19 cellular contexts compared by ENCODE assay signal in genomic region chr10:97452352-97452751, GRCh38. TPM values are rescaled to one million over a fixed set of nuclear protein-coding genes. Genes with fewer than 3 reads are reported as not detected.
A peak's percentile ranks its signal among the peaks of the same experiment; 100 is the strongest.
DNase-seq lines count a peak whose midpoint lies in the region; ATAC-seq, FAIRE-seq and TF ChIP-seq lines count a peak whose summit lies in the region.
"Had no signal": no experiment of that assay in that cellular context is flagged by ENCODE, and none has a peak within 500 bp of the region (broad histone marks: within the 10 kb centered on the region; RNA-seq: fewer than 3 reads in every experiment).

No MANE protein-coding gene starts in this region.

- TF ChIP-seq EP300 in H1 (IDR thresholded peaks at IDR 0.05; ENCODE audit: borderline replicate concordance in 1 of 2, low read depth in 2 of 2, low read length in 2 of 2), result no peak

- H3K79me2 ChIP-seq in H1 (ENCODE audit: control insufficient read depth in 1 of 2, insufficient read depth in 2 of 2, low read length in 2 of 2), result peaks cover under 1 to 16% of the 10 kb centered on the region in 2 experiments
- peaks cover 35% of the 10 kb centered on the region for H3K79me2 ChIP-seq in neural progenitor cell (ENCODE audit: low read depth)

- TF ChIP-seq POLR2A in H1 (IDR thresholded peaks at IDR 0.05; ENCODE audit: control extremely low read depth in 1 of 2, low read depth in 2 of 2, low read length in 2 of 2) (no peak), prostate gland (IDR thresholded peaks at IDR 0.05) (no peak)

- H3K9ac ChIP-seq in H1 (replicated peaks in 1 of 4; ENCODE audit: extremely low read depth in 1 of 4, low read depth in 3 of 4, low read length in 3 of 4), result no peak overlapping the region
- H3K9ac ChIP-seq in neural progenitor cell, result no peak overlapping the region

- H3K9me3 Mint-ChIP-seq in activated T-cell treated with anti-CD3 and anti-CD28 coated beads, Interleukin-2, amount 50 U/mL, for 24 hours, result no peaks in the 10 kb centered on the region
- H3K9me3 Mint-ChIP-seq in neural progenitor cell, result no peaks in the 10 kb centered on the region
- H3K9me3 Mint-ChIP-seq: H9 had no signal

- H3K18ac ChIP-seq in H1 (ENCODE audit: extremely low read depth, low read length), result no peak overlapping the region

- no peak for TF ChIP-seq RAD21 in H1 (IDR thresholded peaks at IDR 0.05 in 1 of 2, conservative IDR thresholded peaks at IDR 0.05 in 1 of 2; ENCODE audit: low read depth in 2 of 2, low read length in 2 of 2)

- H3K4me2 ChIP-seq in H1 (ENCODE audit: insufficient read depth in 1 of 2, low read depth in 2 of 2, low read length in 2 of 2), result no peak overlapping the region
- H3K4me2 ChIP-seq in neural progenitor cell, result no peak overlapping the region

- no peak for TF ChIP-seq CTCF in HEK293 (tag by site-specific recombination; IDR thresholded peaks at IDR 0.05)
- no peak for TF ChIP-seq CTCF in H1 (IDR thresholded peaks at IDR 0.05; ENCODE audit: control extremely low read depth in 1 of 3, insufficient read depth in 1 of 3, low read depth in 1 of 3, low read length in 3 of 3)
- TF ChIP-seq CTCF in neural progenitor cell (IDR thresholded peaks at IDR 0.05), result no peak
- no peak for TF ChIP-seq CTCF in prostate gland (IDR thresholded peaks at IDR 0.05)

- H2BK15ac ChIP-seq in H1 (ENCODE audit: low read length), result no peak overlapping the region

- no peak overlapping the region for H3K4ac ChIP-seq in H1 (replicated peaks; ENCODE audit: insufficient read length, low read depth, low read length)

- POLR2A ChIA-PET in HEK293 (lab: Yijun Ruan, JAX), result no interaction called here
- POLR2A ChIA-PET in H1 (lab: Charles Lee; ENCODE audit: partially characterized antibody), result interaction anchor here (0.8 to 13.1 kb wide), 5 partner anchors 10 to 47 kb away, joined by 3 to 105 read pairs (median 4); partner anchors contain the start of gene UBTD1

- peaks cover 80% of the 10 kb centered on the region for H3K36me3 Mint-ChIP-seq in activated T-cell treated with anti-CD3 and anti-CD28 coated beads, Interleukin-2, amount 50 U/mL, for 24 hours (ENCODE audit: low read depth)
- H3K36me3 Mint-ChIP-seq in neural progenitor cell, result peaks cover 35% of the 10 kb centered on the region

- no peak overlapping the region for H3K4me3 Mint-ChIP-seq in activated T-cell treated with anti-CD3 and anti-CD28 coated beads, Interleukin-2, amount 50 U/mL, for 24 hours
- peak overlapping the region; percentile 38 for H3K4me3 Mint-ChIP-seq in neural progenitor cell
- H3K4me3 Mint-ChIP-seq: B cell, H9 had no signal

- no peak overlapping the region for H2BK20ac ChIP-seq in H1 (ENCODE audit: low read length)

- H4K20me1 ChIP-seq in H1 (replicated peaks in 1 of 2; ENCODE audit: control insufficient read depth in 1 of 2, insufficient read depth in 2 of 2, low read length in 2 of 2), result peaks cover 1 to 16% of the 10 kb centered on the region in 2 experiments
- H4K20me1 ChIP-seq in neural progenitor cell (ENCODE audit: low read depth), result peaks cover 32% of the 10 kb centered on the region

- H3K36me3 ChIP-seq in HEK293 (ENCODE audit: control insufficient read depth in 2 of 2, insufficient read depth in 1 of 2, low read length in 2 of 2) (peaks cover 11 to 72% of the 10 kb centered on the region in 2 experiments; a peak in 2 of 3 replicates), H1 (ENCODE audit: control insufficient read depth in 2 of 4, insufficient read depth in 4 of 4, low read length in 3 of 4) (peaks cover 2 to 50% (median 30%) of the 10 kb centered on the region in 4 experiments; a peak in 7 of 8 replicates), neural progenitor cell (no peaks in the 10 kb centered on the region), prostate gland (peaks cover 0 to 7% of the 10 kb centered on the region in 2 donors)

- no peak overlapping the region for H3K23ac ChIP-seq in H1 (ENCODE audit: insufficient read length)

- peak overlapping the region; percentile 95 for H3K27ac Mint-ChIP-seq in activated T-cell treated with anti-CD3 and anti-CD28 coated beads, Interleukin-2, amount 50 U/mL, for 24 hours
- H3K27ac Mint-ChIP-seq in neural progenitor cell, result no peak overlapping the region
- H3K27ac Mint-ChIP-seq: B cell, H9 had no signal

- intact Hi-C loops in prostate gland (cut with DNase I), result no loop called here

- H4K91ac ChIP-seq in H1 (replicated peaks; ENCODE audit: insufficient read length, low read length), result no peak overlapping the region

- WGBS in H1 (ENCODE audit: extremely low coverage in 1 of 2, insufficient coverage in 1 of 2, insufficient read length in 1 of 2, insufficient replicate concordance in 2 of 2, low coverage in 1 of 2, low lambda C conversion rate in 2 of 2, missing lambda C conversion rate in 1 of 2), 2 experiments, result 87% methylated on average over 6 of the region's 6 CpGs; no CpG with 5 or more reads in 1 of the 2 experiments
- 89% methylated on average over 6 of the region's 6 CpGs for WGBS in prostate gland

- H2BK12ac ChIP-seq in H1 (ENCODE audit: low read depth, low read length), result no peak overlapping the region

- H3K4me3 ChIP-seq in HEK293 (ENCODE audit: low read depth, low read length) (no peak overlapping the region), H1 (ENCODE audit: extremely low read depth in 1 of 4, insufficient read depth in 2 of 4, low read depth in 3 of 4, low read length in 4 of 4) (no peak overlapping the region), neural progenitor cell (no peak overlapping the region), prostate gland (no peak overlapping the region)

- no peak overlapping the region for H2AFZ ChIP-seq in H1 (ENCODE audit: low read length)
- no peak overlapping the region for H2AFZ ChIP-seq in neural progenitor cell (replicated peaks)

- no peaks in the 10 kb centered on the region for H3K23me2 ChIP-seq in H1 (ENCODE audit: low read depth, low read length)

- peaks cover 67% of the 10 kb centered on the region for H3K4me1 Mint-ChIP-seq in activated T-cell treated with anti-CD3 and anti-CD28 coated beads, Interleukin-2, amount 50 U/mL, for 24 hours (ENCODE audit: low read depth)
- H3K4me1 Mint-ChIP-seq in neural progenitor cell, result peaks cover 22% of the 10 kb centered on the region

- H3K27ac ChIP-seq in HEK293 (ENCODE audit: extremely low read depth, low read depth, low read length), result no peak overlapping the region
- no peak overlapping the region for H3K27ac ChIP-seq in H1 (ENCODE audit: low read depth, low read length)
- H3K27ac ChIP-seq in neural progenitor cell, result no peak overlapping the region
- no peak overlapping the region for H3K27ac ChIP-seq in prostate gland

- H2BK5ac ChIP-seq in H1 (ENCODE audit: low read depth, low read length), result no peak overlapping the region

- H2BK120ac ChIP-seq in H1 (replicated peaks; ENCODE audit: low read depth, low read length), result no peak overlapping the region

- H3F3A ChIP-seq in neural progenitor cell (ENCODE audit: low read depth), result peaks cover 22% of the 10 kb centered on the region

- H3K9me3 ChIP-seq in HEK293 (ENCODE audit: control insufficient read depth, insufficient read depth, low read depth, low read length) (no peaks in the 10 kb centered on the region), H1 (ENCODE audit: insufficient read depth in 2 of 2, low read depth in 1 of 2, low read length in 1 of 2) (no peaks in the 10 kb centered on the region), neural progenitor cell (ENCODE audit: low read depth) (no peaks in the 10 kb centered on the region), prostate gland (no peaks in the 10 kb centered on the region)

- H4K8ac ChIP-seq in H1 (ENCODE audit: extremely low read depth, insufficient read depth, low read length), result no peak overlapping the region; the same call in 1 of the 2 replicates

- no peaks in the 10 kb centered on the region for H3K27me3 Mint-ChIP-seq in activated T-cell treated with anti-CD3 and anti-CD28 coated beads, Interleukin-2, amount 50 U/mL, for 24 hours
- peaks cover 6% of the 10 kb centered on the region for H3K27me3 Mint-ChIP-seq in neural progenitor cell (ENCODE audit: insufficient read depth, low read depth)
- H3K27me3 Mint-ChIP-seq: B cell had no signal

- H3K79me1 ChIP-seq in H1 (ENCODE audit: low read depth, low read length), result peaks cover 6% of the 10 kb centered on the region; the same call in 1 of the 2 replicates

- H3K56ac ChIP-seq in H1 (replicated peaks; ENCODE audit: insufficient read length, low read depth, low read length), result no peak overlapping the region

- no peak for DNase-seq in activated T-cell treated with anti-CD3 and anti-CD28 coated beads, Interleukin-2, amount 50 U/mL, for 24 hours
- DNase-seq in activated T-cell treated with anti-CD3 and anti-CD28 coated beads for 4 hours (no peak), H1 (ENCODE audit: low read depth in 1 of 2, low spot score in 2 of 2) (no peak), neural progenitor cell (ENCODE audit: low spot score) (no peak), prostate gland (ENCODE audit: low spot score) (no peak)
- DNase-seq: COR-L47, H9, IMR-90, NCI-H1417, NCI-H1930, NCI-H226, NCI-H524, NCI-H82 had no signal

- H3K27me3 ChIP-seq in H1 (replicated peaks in 1 of 4; ENCODE audit: control insufficient read depth in 3 of 4, extremely low read depth in 1 of 4, insufficient read depth in 3 of 4, low read length in 3 of 4), result no peaks in the 10 kb centered on the region
- H3K27me3 ChIP-seq in neural progenitor cell, result no peaks in the 10 kb centered on the region
- H3K27me3 ChIP-seq in prostate gland (replicated peaks; ENCODE audit: insufficient read depth), result no peaks in the 10 kb centered on the region

- no peak overlapping the region for H4K5ac ChIP-seq in H1 (ENCODE audit: insufficient read length, low read depth, low read length)

- H2AK5ac ChIP-seq in H1 (ENCODE audit: low read depth, low read length), result no peak overlapping the region

- ATAC-seq in HG03460 (IDR thresholded peaks at IDR 0.05; ENCODE audit: unreplicated experiment), result no peak
- no peak for ATAC-seq in GM21447 (IDR thresholded peaks at IDR 0.05; ENCODE audit: unreplicated experiment)

- FAIRE-seq in H1 (lab: Jason Lieb, UNC), result no peak
- FAIRE-seq: G401.6, HTR-8/SVneo had no signal

- H3K14ac ChIP-seq in H1 (ENCODE audit: insufficient read length), result no peak overlapping the region

- peaks cover 9% of the 10 kb centered on the region for H3K4me1 ChIP-seq in HEK293 (ENCODE audit: control insufficient read depth, insufficient read depth, low read length)
- no peaks in the 10 kb centered on the region; a peak in 1 of 7 replicates for H3K4me1 ChIP-seq in H1 (replicated peaks in 1 of 4; ENCODE audit: control insufficient read depth in 3 of 4, insufficient read depth in 4 of 4, low read length in 3 of 4)
- peaks cover 7% of the 10 kb centered on the region for H3K4me1 ChIP-seq in neural progenitor cell
- H3K4me1 ChIP-seq in prostate gland (replicated peaks), result no peaks in the 10 kb centered on the region

- CTCF ChIA-PET in HEK293 (lab: Yijun Ruan, JAX), result interaction anchor here (0.6 to 3.1 kb wide), 4 partner anchors 13 to 101 kb away, joined by 3 to 14 read pairs (median 4); no protein-coding TSS in a partner anchor
- CTCF ChIA-PET in H1 (lab: Charles Lee; ENCODE audit: partially characterized antibody), result interaction anchor here (0.9 to 7.2 kb wide), 6 partner anchors 9 to 160 kb away, joined by 3 to 40 read pairs (median 3); partner anchors contain the start of gene ANKRD2

RNA-seq across cellular contexts. Expression of gene ZDHHC16, which starts 6.4 kb away (rescaled TPM):
- total RNA-seq in H1 (2021; fragmentation: NEBNext Ultra II Directional; extraction: Animal tissue kit (Norgen Biotek cat#: 25700)), result 45.9 and 50.4 TPM in 2 replicates
- polyA plus RNA-seq in H1 (2011; rRNA removed), result 108 and 127 TPM in 2 replicates
- 76.0 TPM for polyA plus RNA-seq in H1 (2011; cell fraction: cytosol; rRNA removed)
- polyA plus RNA-seq in H1 (2011; cell fraction: nucleus; rRNA removed), result 84.2 TPM
- 31.8 to 50.0 TPM (median 46.4 TPM) in 4 replicates for polyA plus RNA-seq in H1 (2012, experiment 1 of 2)
- 59.6 TPM for polyA plus RNA-seq in H1 (2012, experiment 2 of 2)
- 39.2 TPM for polyA plus RNA-seq in H1 (2013, experiment 1 of 2)
- 45.5 TPM for polyA plus RNA-seq in H1 (2013, experiment 2 of 2)
- polyA minus RNA-seq in H1 (2011; rRNA and poly(A)+ RNA removed), result 130 and 144 TPM in 2 replicates
- polyA minus RNA-seq in H1 (2011; cell fraction: cytosol; rRNA and poly(A)+ RNA removed), result 39.4 TPM
- 43.8 TPM for polyA minus RNA-seq in H1 (2011; cell fraction: nucleus; rRNA and poly(A)+ RNA removed)
- total RNA-seq in neural progenitor cell (ENCODE audit: low replicate concordance), result 15.2 and 39.4 TPM in 2 replicates
- total RNA-seq in prostate gland, result 10 to 100 TPM; 30.8 to 42.4 TPM

RNA-seq across cellular contexts. Expression of gene EXOSC1, which starts 6.5 kb away (rescaled TPM):
- 52.1 and 53.6 TPM in 2 replicates for total RNA-seq in H1 (2021; fragmentation: NEBNext Ultra II Directional; extraction: Animal tissue kit (Norgen Biotek cat#: 25700))
- polyA plus RNA-seq in H1 (2011; rRNA removed), result 58.6 and 68.1 TPM in 2 replicates
- 72.7 TPM for polyA plus RNA-seq in H1 (2011; cell fraction: cytosol; rRNA removed)
- 42.4 TPM for polyA plus RNA-seq in H1 (2011; cell fraction: nucleus; rRNA removed)
- 50.5 to 77.6 TPM (median 73.8 TPM) in 4 replicates for polyA plus RNA-seq in H1 (2012, experiment 1 of 2)
- polyA plus RNA-seq in H1 (2012, experiment 2 of 2), result 47.3 TPM
- polyA plus RNA-seq in H1 (2013, experiment 1 of 2), result 77.0 TPM
- polyA plus RNA-seq in H1 (2013, experiment 2 of 2), result 75.8 TPM
- polyA minus RNA-seq in H1 (2011; rRNA and poly(A)+ RNA removed), result 33.8 and 42.0 TPM in 2 replicates
- 25.1 TPM for polyA minus RNA-seq in H1 (2011; cell fraction: cytosol; rRNA and poly(A)+ RNA removed)
- polyA minus RNA-seq in H1 (2011; cell fraction: nucleus; rRNA and poly(A)+ RNA removed), result 29.0 TPM
- total RNA-seq in neural progenitor cell (ENCODE audit: low replicate concordance) (48.7 and 72.6 TPM in 2 replicates), prostate gland (10 to 100 TPM; 21.8 to 30.8 TPM)

RNA-seq across cellular contexts. Expression of gene PGAM1, which starts 26.4 kb away (rescaled TPM):
- total RNA-seq in H1 (2021; fragmentation: NEBNext Ultra II Directional; extraction: Animal tissue kit (Norgen Biotek cat#: 25700)), result 799 and 819 TPM in 2 replicates
- 791 and 833 TPM in 2 replicates for polyA plus RNA-seq in H1 (2011; rRNA removed)
- 909 TPM for polyA plus RNA-seq in H1 (2011; cell fraction: cytosol; rRNA removed)
- polyA plus RNA-seq in H1 (2011; cell fraction: nucleus; rRNA removed), result 630 TPM
- polyA plus RNA-seq in H1 (2012, experiment 1 of 2), result 719 to 965 TPM (median 896 TPM) in 4 replicates
- 930 TPM for polyA plus RNA-seq in H1 (2012, experiment 2 of 2)
- 506 TPM for polyA plus RNA-seq in H1 (2013, experiment 1 of 2)
- polyA plus RNA-seq in H1 (2013, experiment 2 of 2), result 517 TPM
- polyA minus RNA-seq in H1 (2011; rRNA and poly(A)+ RNA removed), result 827 and 845 TPM in 2 replicates
- polyA minus RNA-seq in H1 (2011; cell fraction: cytosol; rRNA and poly(A)+ RNA removed), result 449 TPM
- polyA minus RNA-seq in H1 (2011; cell fraction: nucleus; rRNA and poly(A)+ RNA removed), result 305 TPM
- 887 and 1,352 TPM in 2 replicates for total RNA-seq in neural progenitor cell (ENCODE audit: low replicate concordance)
- 100 to 1,000 TPM; 198 to 277 TPM for total RNA-seq in prostate gland

RNA-seq across cellular contexts. Expression of gene MMS19, which starts 45.9 kb away (rescaled TPM):
- 128 and 130 TPM in 2 replicates for total RNA-seq in H1 (2021; fragmentation: NEBNext Ultra II Directional; extraction: Animal tissue kit (Norgen Biotek cat#: 25700))
- 221 and 228 TPM in 2 replicates for polyA plus RNA-seq in H1 (2011; rRNA removed)
- polyA plus RNA-seq in H1 (2011; cell fraction: cytosol; rRNA removed), result 183 TPM
- 470 TPM for polyA plus RNA-seq in H1 (2011; cell fraction: nucleus; rRNA removed)
- polyA plus RNA-seq in H1 (2012, experiment 1 of 2), result 107 to 133 TPM (median 128 TPM) in 4 replicates
- polyA plus RNA-seq in H1 (2012, experiment 2 of 2), result 131 TPM
- polyA plus RNA-seq in H1 (2013, experiment 1 of 2), result 125 TPM
- 122 TPM for polyA plus RNA-seq in H1 (2013, experiment 2 of 2)
- 326 and 376 TPM in 2 replicates for polyA minus RNA-seq in H1 (2011; rRNA and poly(A)+ RNA removed)
- polyA minus RNA-seq in H1 (2011; cell fraction: cytosol; rRNA and poly(A)+ RNA removed), result 92.1 TPM
- 160 TPM for polyA minus RNA-seq in H1 (2011; cell fraction: nucleus; rRNA and poly(A)+ RNA removed)
- total RNA-seq in neural progenitor cell (ENCODE audit: low replicate concordance) (127 and 216 TPM in 2 replicates), prostate gland (100 to 1,000 TPM in 1 of 2 donors, 10 to 100 TPM in 1; 41.5 to 207 TPM)

RNA-seq across cellular contexts. Expression of gene UBTD1, which starts 46.4 kb away (rescaled TPM):
- total RNA-seq in H1 (2021; fragmentation: NEBNext Ultra II Directional; extraction: Animal tissue kit (Norgen Biotek cat#: 25700)), result 22.3 and 23.1 TPM in 2 replicates
- polyA plus RNA-seq in H1 (2011; rRNA removed), result 36.2 and 48.8 TPM in 2 replicates
- 32.2 TPM for polyA plus RNA-seq in H1 (2011; cell fraction: cytosol; rRNA removed)
- polyA plus RNA-seq in H1 (2011; cell fraction: nucleus; rRNA removed), result 27.8 TPM
- 11.7 to 21.5 TPM (median 19.8 TPM) in 4 replicates for polyA plus RNA-seq in H1 (2012, experiment 1 of 2)
- 25.5 TPM for polyA plus RNA-seq in H1 (2012, experiment 2 of 2)
- polyA plus RNA-seq in H1 (2013, experiment 1 of 2), result 17.5 TPM
- polyA plus RNA-seq in H1 (2013, experiment 2 of 2), result 17.5 TPM
- 6.4 and 7.2 TPM in 2 replicates for polyA minus RNA-seq in H1 (2011; rRNA and poly(A)+ RNA removed)
- 15.3 TPM for polyA minus RNA-seq in H1 (2011; cell fraction: cytosol; rRNA and poly(A)+ RNA removed)
- polyA minus RNA-seq in H1 (2011; cell fraction: nucleus; rRNA and poly(A)+ RNA removed), result 10.8 TPM
- total RNA-seq in neural progenitor cell (ENCODE audit: low replicate concordance), result 4.7 and 15.7 TPM in 2 replicates
- 10 to 100 TPM; 10.0 to 93.8 TPM for total RNA-seq in prostate gland
